12 cellular contexts compared by ENCODE assay signal in the genomic region with DNA sequence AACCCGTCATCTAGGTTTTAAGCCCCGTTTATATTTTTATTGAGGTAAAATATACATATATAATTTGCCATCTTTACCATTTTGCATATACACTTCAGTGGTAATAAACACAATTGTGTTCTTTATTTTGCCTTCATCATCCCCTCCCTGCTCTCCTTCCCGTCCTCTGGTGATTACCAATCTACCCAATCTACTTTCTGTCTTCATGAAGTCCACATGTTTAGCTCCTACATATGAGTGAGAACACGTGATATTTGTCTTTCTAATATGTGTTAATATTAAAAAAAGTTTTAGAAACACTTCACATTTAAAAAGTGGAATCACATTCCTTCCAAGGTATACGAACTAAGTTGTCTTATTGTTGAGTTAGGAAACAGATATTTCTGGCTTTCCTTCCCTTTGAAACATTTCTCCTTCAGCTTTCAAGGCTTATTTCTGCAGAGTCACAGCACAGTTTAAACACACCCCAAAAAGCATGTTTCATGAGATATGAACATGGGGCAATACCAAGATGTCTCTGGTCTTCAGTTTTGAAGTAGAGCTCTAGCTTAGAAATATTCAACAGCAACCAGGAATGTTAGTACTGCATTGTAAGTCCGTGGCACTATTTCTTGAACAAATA. TPM values are rescaled to one million over a fixed set of nuclear protein-coding genes. Genes with fewer than 3 reads are reported as not detected.
"Had no signal": no experiment of that assay in that cellular context is flagged by ENCODE, and none has a peak within 500 bp of the region (broad histone marks: within the 10 kb centered on the region; RNA-seq: fewer than 3 reads in every experiment).

No MANE protein-coding gene starts in this region.

- H3K27ac ChIP-seq: GM23248, HL-60, KMS-11 had no signal

- H2AFZ ChIP-seq: GM23248 had no signal

- ATAC-seq: HCT116 had no signal

- H3K36me3 ChIP-seq: HAP-1 had no signal

- H3K4me2 ChIP-seq: KMS-11 had no signal

- DNase-seq: GM23248, GOT3, H7, HFFc6, IMR-90, KBM-7 had no signal

- H3K4me1 ChIP-seq: HAP-1 had no signal

- H3K9ac ChIP-seq: GM23248, KMS-11 had no signal

- H3K9me3 ChIP-seq: HAP-1 had no signal

- H3K4me3 ChIP-seq: GM23248, HAP-1 had no signal

RNA-seq across cellular contexts. Expression of gene GYPA, which starts 35.9 kb away (rescaled TPM):
- total RNA-seq: GM23248, H4, H7, HFFc6, HT1080, IMR-90 had no signal
- polyA plus RNA-seq: GM23248, IMR-90 had no signal
